Comparison of ENCODE assay signal across 1 cellular context in genomic region chr2:10762651-10763460, GRCh38.
TF ChIP-seq lines count a peak whose summit lies in the region.

No MANE protein-coding gene starts in this region.

TF ChIP-seq in SK-N-SH, 30 proteins besides CTCF, POLR2A, EP300 and RAD21 (continued from another document):
- TF ChIP-seq RFX5 (IDR thresholded peaks at IDR 0.05; ENCODE audit: low read length) = no peak
